ENCODE assay signal across 1 cellular context in genomic region chr10:124128811-124129145, GRCh38.
TF ChIP-seq lines count a peak whose summit lies in the region.

No MANE protein-coding gene starts in this region.

TF ChIP-seq in H1, 55 proteins besides CTCF, POLR2A, EP300 and RAD21:
- TF ChIP-seq CEBPB (IDR thresholded peaks at IDR 0.05; ENCODE audit: low read depth, low read length) = no peak
- TF ChIP-seq ATF3 (IDR thresholded peaks at IDR 0.05; ENCODE audit: insufficient read depth, low read depth, low read length) = no peak
